ENCODE assay signal across 9 cellular contexts in genomic region chr15:90571063-90571541, GRCh38. TPM values are rescaled to one million over a fixed set of nuclear protein-coding genes. Genes with fewer than 3 reads are reported as not detected.
DNase-seq lines count a peak whose midpoint lies in the region; ATAC-seq and TF ChIP-seq lines count a peak whose summit lies in the region.
"Had no signal": no experiment of that assay in that cellular context is flagged by ENCODE, and none has a peak within 500 bp of the region (broad histone marks: within the 10 kb centered on the region; RNA-seq: fewer than 3 reads in every experiment).

No MANE protein-coding gene starts in this region.

- dilution Hi-C loops in mammary epithelial cell (cut with HindIII; ENCODE audit: low sequenced_read_pairs): no loop called here

- ATAC-seq in left cardiac atrium: peak; percentile 65 to 90
- no peak for ATAC-seq in stimulated activated effector memory CD8-positive, alpha-beta T cell treated with anti-CD3 and anti-CD28 coated beads, Interleukin-12 subunit alpha, Interleukin-12 subunit beta, amount 100 ng/mL, for 72 hours

- H3K79me2 ChIP-seq in mammary epithelial cell (ENCODE audit: insufficient read depth, low read length): peaks cover 14% of the 10 kb centered on the region

- H3K4me2 ChIP-seq in mammary epithelial cell (ENCODE audit: insufficient read depth, low read depth, low read length): no peak overlapping the region

- TF ChIP-seq CTCF in MCF 10A (IDR thresholded peaks at IDR 0.05; ENCODE audit: unreplicated experiment): no peak
- no peak for TF ChIP-seq CTCF in mammary epithelial cell (conservative IDR thresholded peaks at IDR 0.05 in 1 of 2, IDR thresholded peaks at IDR 0.05 in 1 of 2; ENCODE audit: extremely low read depth in 1 of 2, insufficient read depth in 1 of 2, low read depth in 1 of 2, low read length in 2 of 2)

- H2AFZ ChIP-seq in mammary epithelial cell (ENCODE audit: low read depth, low read length): no peak overlapping the region
- H2AFZ ChIP-seq: parathyroid adenoma had no signal

- peaks cover 4% of the 10 kb centered on the region for H3K36me3 Mint-ChIP-seq in MCF 10A (ENCODE audit: insufficient read depth, unreplicated experiment)
- no peaks in the 10 kb centered on the region for H3K36me3 Mint-ChIP-seq in stimulated activated effector memory CD8-positive, alpha-beta T cell treated with anti-CD3 and anti-CD28 coated beads, Interleukin-12 subunit alpha, Interleukin-12 subunit beta, amount 100 ng/mL, for 72 hours

- no peaks in the 10 kb centered on the region for H3K4me1 Mint-ChIP-seq in MCF 10A (ENCODE audit: insufficient read depth, unreplicated experiment)
- H3K4me1 Mint-ChIP-seq in stimulated activated effector memory CD8-positive, alpha-beta T cell treated with anti-CD3 and anti-CD28 coated beads, Interleukin-12 subunit alpha, Interleukin-12 subunit beta, amount 100 ng/mL, for 72 hours: peaks cover 53% of the 10 kb centered on the region

- no peak overlapping the region for H3K27ac Mint-ChIP-seq in MCF 10A (ENCODE audit: low read depth, unreplicated experiment)
- H3K27ac Mint-ChIP-seq in stimulated activated effector memory CD8-positive, alpha-beta T cell treated with anti-CD3 and anti-CD28 coated beads, Interleukin-12 subunit alpha, Interleukin-12 subunit beta, amount 100 ng/mL, for 72 hours: no peak overlapping the region

- in situ Hi-C loops in mammary epithelial cell (cut with MboI; ENCODE audit: low sequenced_read_pairs in 2 of 2): no loop called here

- H3K27me3 ChIP-seq in mammary epithelial cell (ENCODE audit: insufficient read depth, low read length): no peaks in the 10 kb centered on the region

- POLR2A ChIA-PET in MCF 10A (lab: Yijun Ruan, JAX): no interaction called here

- 68% methylated on average over 4 of the region's 4 CpGs for WGBS in mammary epithelial cell (ENCODE audit: low coverage, missing lambda C conversion rate)

- no peaks in the 10 kb centered on the region for H3K9me3 Mint-ChIP-seq in MCF 10A (ENCODE audit: unreplicated experiment)
- H3K9me3 Mint-ChIP-seq in stimulated activated effector memory CD8-positive, alpha-beta T cell treated with anti-CD3 and anti-CD28 coated beads, Interleukin-12 subunit alpha, Interleukin-12 subunit beta, amount 100 ng/mL, for 72 hours: no peaks in the 10 kb centered on the region

- no peak overlapping the region for H3K4me3 Mint-ChIP-seq in MCF 10A (ENCODE audit: unreplicated experiment)
- H3K4me3 Mint-ChIP-seq in stimulated activated effector memory CD8-positive, alpha-beta T cell treated with anti-CD3 and anti-CD28 coated beads, Interleukin-12 subunit alpha, Interleukin-12 subunit beta, amount 100 ng/mL, for 72 hours: no peak overlapping the region

- BruUV-seq in MCF 10A (replicated peaks; lab: Mats Ljungman, UMichigan) (no TSS peak), mammary epithelial cell (replicated peaks; lab: Mats Ljungman, UMichigan) (no TSS peak)

- CTCF ChIA-PET in MCF 10A (lab: Yijun Ruan, JAX) (no interaction called here), mammary epithelial cell (lab: Charles Lee; ENCODE audit: low non-redundant PET) (no interaction called here)

- H3K27ac ChIP-seq in mammary epithelial cell (ENCODE audit: insufficient read depth, low read depth, low read length) (no peak overlapping the region), temporal lobe (ENCODE audit: low read depth, low read length) (peak overlapping the region; percentile 91)
- H3K27ac ChIP-seq: parathyroid adenoma had no signal

- no peaks in the 10 kb centered on the region for H3K36me3 ChIP-seq in mammary epithelial cell (ENCODE audit: insufficient read depth, low read length)

- H3K9me3 ChIP-seq in mammary epithelial cell (replicated peaks; ENCODE audit: insufficient read depth, low read length): no peaks in the 10 kb centered on the region

- intact Hi-C loops in MCF 10A (cut with micrococcal nuclease): no loop called here
- intact Hi-C loops in mammary epithelial cell (cut with micrococcal nuclease): no loop called here
- intact Hi-C loops in left cardiac atrium (cut with DNase I): no loop called here

- H3K9ac ChIP-seq in mammary epithelial cell (ENCODE audit: insufficient read depth, low read length): no peak overlapping the region
- H3K9ac ChIP-seq: parathyroid adenoma had no signal

- H3K27me3 Mint-ChIP-seq in MCF 10A (ENCODE audit: insufficient read depth, unreplicated experiment): no peaks in the 10 kb centered on the region

- no peaks in the 10 kb centered on the region for H4K20me1 ChIP-seq in mammary epithelial cell (ENCODE audit: insufficient read depth, low read length)

- peaks cover 3% of the 10 kb centered on the region for H3K4me1 ChIP-seq in mammary epithelial cell (ENCODE audit: insufficient read depth, low read length)
- H3K4me1 ChIP-seq: parathyroid adenoma had no signal

- no peak overlapping the region for H3K4me3 ChIP-seq in mammary epithelial cell (replicated peaks in 1 of 3; ENCODE audit: insufficient read depth in 1 of 3, low read depth in 2 of 3, low read length in 3 of 3)

- DNase-seq in MCF 10A (ENCODE audit: unreplicated experiment) (peak; percentile 51), mammary epithelial cell (no peak), RPMI8226 (peak; percentile 19), left cardiac atrium (peak; percentile 58), NCI-H2107 (lab: John Stamatoyannopoulos, UW) (no peak), ecto neural progenitor cell (ENCODE audit: low spot score) (no peak)
- no peak for DNase-seq in stimulated activated effector memory CD8-positive, alpha-beta T cell treated with anti-CD3 and anti-CD28 coated beads, Interleukin-12 subunit alpha, Interleukin-12 subunit beta, amount 100 ng/mL, for 72 hours (ENCODE audit: low spot score in 2 of 2)

RNA-seq across cellular contexts. Expression of gene CRTC3, which starts 41.4 kb away (rescaled TPM):
- total RNA-seq in MCF 10A (2022) (22.6 and 25.9 TPM in 2 replicates), mammary epithelial cell (10 to 100 TPM; 14.0 to 21.8 TPM), left cardiac atrium (10 to 100 TPM; 23.1 to 29.4 TPM), temporal lobe (15.2 TPM)
- 11.1 TPM for polyA plus RNA-seq in mammary epithelial cell
- polyA minus RNA-seq in mammary epithelial cell: 63.8 TPM

Comparison
In these comparisons a context has a peak if more than half of its experiments do, and no peak if none do; other contexts are left out.
1. DNase-seq: peak in MCF 10A (single experiment), RPMI8226 (single experiment) and left cardiac atrium (single experiment); none in mammary epithelial cell (single experiment), stimulated activated effector memory CD8-positive, alpha-beta T cell treated with anti-CD3 and anti-CD28 coated beads, Interleukin-12 subunit alpha, Interleukin-12 subunit beta, amount 100 ng/mL, for 72 hours (0 of 2), NCI-H2107 (single experiment) and ecto neural progenitor cell (single experiment).